12 cellular contexts compared by ENCODE assay signal in the genomic region with DNA sequence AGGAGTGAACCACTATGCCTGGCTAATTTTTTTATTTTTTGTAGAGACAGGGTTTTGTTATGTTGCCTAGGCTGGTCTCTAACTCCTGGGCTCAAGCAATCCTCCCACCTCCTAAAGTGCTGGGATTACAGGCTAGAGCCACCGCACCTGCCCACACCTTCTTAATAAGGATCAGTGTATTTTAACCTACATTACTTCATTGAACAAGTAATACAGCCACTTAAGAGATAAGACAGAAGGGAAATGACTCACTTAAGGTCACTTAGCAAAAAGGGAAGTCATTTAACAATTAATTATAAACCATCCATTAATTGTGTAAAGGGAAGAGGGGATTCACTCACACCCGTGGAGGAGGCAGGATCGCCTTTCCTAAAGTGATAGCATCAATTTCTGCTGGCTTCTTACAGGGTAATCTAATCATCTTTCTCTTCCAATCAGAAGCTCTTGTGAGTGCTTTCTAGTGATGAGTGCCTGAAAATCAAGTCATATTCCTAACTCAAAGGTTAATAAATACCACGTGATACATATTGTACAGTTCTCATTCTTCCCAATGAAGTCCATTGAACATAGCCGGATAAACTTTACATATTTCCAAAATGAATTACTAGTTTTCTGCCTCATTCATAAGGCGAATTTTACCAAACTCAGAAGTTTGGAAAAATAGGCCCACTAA. TPM values are rescaled to one million over a fixed set of nuclear protein-coding genes. Genes with fewer than 3 reads are reported as not detected.
DNase-seq lines count a peak whose midpoint lies in the region; ATAC-seq and TF ChIP-seq lines count a peak whose summit lies in the region.
"Had no signal": no experiment of that assay in that cellular context is flagged by ENCODE, and none has a peak within 500 bp of the region (broad histone marks: within the 10 kb centered on the region; RNA-seq: fewer than 3 reads in every experiment).

No MANE protein-coding gene starts in this region.

- peaks cover 42% of the 10 kb centered on the region; the same call in 1 of the 2 replicates for H4K20me1 ChIP-seq in OCI-LY7 (ENCODE audit: insufficient read depth, low read length)

- H3K4me3 Mint-ChIP-seq in T-helper 2 cell treated with Interferon-gamma antibody and Interleukin-4, amounts not matched to agents 5 μg/mL and 100 μg/mL, for 36 hours: no peak overlapping the region
- H3K4me3 Mint-ChIP-seq in dendritic cell treated with granulocyte-macrophage colony-stimulating factor and Interleukin-4, amounts not matched to agents 40 ng/mL and 50 ng/mL, for 4 days: no peak overlapping the region

- H3K27ac Mint-ChIP-seq in T-helper 2 cell treated with Interferon-gamma antibody and Interleukin-4, amounts not matched to agents 5 μg/mL and 100 μg/mL, for 36 hours: peak overlapping the region; percentile 29
- peak overlapping the region; percentile 53 for H3K27ac Mint-ChIP-seq in dendritic cell treated with granulocyte-macrophage colony-stimulating factor and Interleukin-4, amounts not matched to agents 40 ng/mL and 50 ng/mL, for 4 days

- H3K9me3 ChIP-seq in OCI-LY7 (ENCODE audit: low read length): no peaks in the 10 kb centered on the region
- no peaks in the 10 kb centered on the region for H3K9me3 ChIP-seq in skeletal muscle satellite cell (replicated peaks; ENCODE audit: low read length)
- H3K9me3 ChIP-seq: thyroid gland had no signal

- no peak overlapping the region for H3K27ac ChIP-seq in OCI-LY7 (ENCODE audit: low read depth, low read length, poor library complexity, severe bottlenecking)
- H3K27ac ChIP-seq: thyroid gland had no signal

- H3K4me2 ChIP-seq in OCI-LY7 (ENCODE audit: low read length): peak overlapping the region; percentile 96; the same call in 1 of the 2 replicates
- H3K4me2 ChIP-seq in skeletal muscle satellite cell (ENCODE audit: low read length): peak overlapping the region; percentile 89

- no peaks in the 10 kb centered on the region for H3K9me3 Mint-ChIP-seq in T-helper 2 cell treated with Interferon-gamma antibody and Interleukin-4, amounts not matched to agents 5 μg/mL and 100 μg/mL, for 36 hours
- H3K9me3 Mint-ChIP-seq in dendritic cell treated with granulocyte-macrophage colony-stimulating factor and Interleukin-4, amounts not matched to agents 40 ng/mL and 50 ng/mL, for 4 days: no peaks in the 10 kb centered on the region

- peaks cover 85% of the 10 kb centered on the region for H3K79me2 ChIP-seq in OCI-LY7 (ENCODE audit: insufficient read depth, low read depth, low read length)

- CTCF ChIA-PET in OCI-LY7 (lab: Charles Lee; ENCODE audit: unreplicated experiment): no interaction called here

- no peak for TF ChIP-seq CTCF in OCI-LY7 (conservative IDR thresholded peaks at IDR 0.05; ENCODE audit: low read length)

- peaks cover 55% of the 10 kb centered on the region for H3K4me1 ChIP-seq in OCI-LY7 (ENCODE audit: insufficient read depth, low read length, poor library complexity, severe bottlenecking)
- peaks cover 35% of the 10 kb centered on the region for H3K4me1 ChIP-seq in skeletal muscle satellite cell (ENCODE audit: control insufficient read depth, insufficient read depth, low read length)

- ATAC-seq in left colon (no peak), GM18867 (IDR thresholded peaks at IDR 0.05; ENCODE audit: unreplicated experiment) (no peak)

- peaks cover 36% of the 10 kb centered on the region for H3K4me1 Mint-ChIP-seq in T-helper 2 cell treated with Interferon-gamma antibody and Interleukin-4, amounts not matched to agents 5 μg/mL and 100 μg/mL, for 36 hours (ENCODE audit: low read depth)
- H3K4me1 Mint-ChIP-seq in dendritic cell treated with granulocyte-macrophage colony-stimulating factor and Interleukin-4, amounts not matched to agents 40 ng/mL and 50 ng/mL, for 4 days (ENCODE audit: low read depth): peaks cover 69% of the 10 kb centered on the region

- H3K36me3 Mint-ChIP-seq in T-helper 2 cell treated with Interferon-gamma antibody and Interleukin-4, amounts not matched to agents 5 μg/mL and 100 μg/mL, for 36 hours (ENCODE audit: low read depth): peaks cover 2% of the 10 kb centered on the region
- H3K36me3 Mint-ChIP-seq in dendritic cell treated with granulocyte-macrophage colony-stimulating factor and Interleukin-4, amounts not matched to agents 40 ng/mL and 50 ng/mL, for 4 days (ENCODE audit: low read depth): peaks cover 29% of the 10 kb centered on the region

- H3K4me3 ChIP-seq in OCI-LY7 (ENCODE audit: low read depth, low read length, poor library complexity, severe bottlenecking) (no peak overlapping the region), skeletal muscle satellite cell (ENCODE audit: low read length) (no peak overlapping the region)
- H3K4me3 ChIP-seq: thyroid gland had no signal

- no peaks in the 10 kb centered on the region for H3K9me2 ChIP-seq in OCI-LY7 (ENCODE audit: insufficient read depth, low read length)

- peak overlapping the region; percentile 90 for H3K9ac ChIP-seq in skeletal muscle satellite cell (ENCODE audit: low read depth, low read length)

- H2AFZ ChIP-seq in OCI-LY7 (ENCODE audit: low read length): no peak overlapping the region

- peak; percentile 7 for DNase-seq in T-helper 2 cell treated with Interferon-gamma antibody and Interleukin-4, amounts not matched to agents 5 μg/mL and 100 μg/mL, for 36 hours (ENCODE audit: low spot score)
- DNase-seq in T-helper 2 cell: no peak
- DNase-seq in OCI-LY7 (ENCODE audit: low spot score): no peak
- DNase-seq in left colon: no peak
- DNase-seq in HK-2 (ENCODE audit: unreplicated experiment): no peak
- DNase-seq: caudate nucleus; NCI-H1048; stimulated activated CD4-positive, alpha-beta T cell treated with anti-CD3 and anti-CD28 coated beads, Interleukin-2, amount 100 ng/mL, for 24 hours had no signal

- intact Hi-C loops in OCI-LY7 (cut with micrococcal nuclease; ENCODE audit: unreplicated experiment) (loop anchor here (1.0 kb wide), 1 partner anchor 91 kb away; no protein-coding TSS in a partner anchor), left colon (cut with DNase I, micrococcal nuclease) (no loop called here)
- intact Hi-C loops in dendritic cell treated with granulocyte-macrophage colony-stimulating factor and Interleukin-4, amounts not matched to agents 40 ng/mL and 50 ng/mL, for 4 days (cut with micrococcal nuclease): no loop called here

- no peaks in the 10 kb centered on the region for H3K27me3 ChIP-seq in skeletal muscle satellite cell (ENCODE audit: control insufficient read depth, insufficient read depth, low read length)
- H3K27me3 ChIP-seq: thyroid gland had no signal

- no TSS peak for BruUV-seq in OCI-LY7 (replicated peaks; lab: Mats Ljungman, UMichigan)

- H3K36me3 ChIP-seq in OCI-LY7 (ENCODE audit: insufficient read depth, low read length) (peaks cover 3% of the 10 kb centered on the region), skeletal muscle satellite cell (ENCODE audit: insufficient read depth, low read length) (no peaks in the 10 kb centered on the region)
- H3K36me3 ChIP-seq: thyroid gland had no signal

- no peaks in the 10 kb centered on the region for H3K27me3 Mint-ChIP-seq in T-helper 2 cell treated with Interferon-gamma antibody and Interleukin-4, amounts not matched to agents 5 μg/mL and 100 μg/mL, for 36 hours (ENCODE audit: low read depth)
- H3K27me3 Mint-ChIP-seq in dendritic cell treated with granulocyte-macrophage colony-stimulating factor and Interleukin-4, amounts not matched to agents 40 ng/mL and 50 ng/mL, for 4 days: no peaks in the 10 kb centered on the region

- POLR2A ChIA-PET in OCI-LY7 (lab: Charles Lee): interaction anchor here (0.9 to 1.0 kb wide), 2 partner anchors 19 to 30 kb away, joined by 3 read pairs; no protein-coding TSS in a partner anchor

RNA-seq across cellular contexts. Expression of a gene that starts 3.5 kb away (rescaled TPM):
- total RNA-seq in OCI-LY7 (2014; rRNA removed; shearing (Covaris generic)): 33.0 and 40.9 TPM in 2 replicates
- total RNA-seq in OCI-LY7 (2022): 46.6 and 51.5 TPM in 2 replicates
- total RNA-seq in skeletal muscle satellite cell (2012; rRNA removed): 42.6 and 51.5 TPM in 2 replicates
- total RNA-seq in left colon: 10 to 100 TPM; 34.1 to 37.5 TPM
